Comparison of ENCODE assay signal across 1 cellular context in genomic region chr20:3689978-3690377, GRCh38.
TF ChIP-seq lines count a peak whose summit lies in the region.

No MANE protein-coding gene starts in this region.

TF ChIP-seq in IMR-90, 13 proteins besides CTCF, POLR2A, EP300 and RAD21:
- no peak for TF ChIP-seq FOS (IDR thresholded peaks at IDR 0.05; ENCODE audit: low read depth, low read length)
TF ChIP-seq in IMR-90: peak in this region for 0.
